In the genomic region with DNA sequence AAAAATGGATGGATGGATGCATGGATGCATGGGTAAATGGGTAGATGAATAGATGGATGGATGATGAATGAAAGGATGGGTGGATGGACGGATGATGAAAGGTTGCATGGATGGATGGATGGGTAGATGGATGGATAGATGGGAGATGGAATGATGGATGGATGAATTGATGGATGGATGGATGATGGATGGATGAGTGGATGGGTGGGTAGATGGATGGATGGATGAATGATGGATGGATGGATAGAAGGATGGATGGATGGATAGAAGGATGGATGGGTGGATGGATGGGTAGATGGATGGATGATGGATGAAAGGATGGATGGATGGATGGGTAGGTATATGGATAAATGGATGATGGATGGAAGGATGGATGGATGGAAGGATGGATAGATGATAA, we compare ENCODE assay signal across 1 cellular context.
TF ChIP-seq lines count a peak whose summit lies in the region.

No MANE protein-coding gene starts in this region.

TF ChIP-seq in HEK293, 187 proteins besides CTCF, POLR2A, EP300 and RAD21 (continued from another document and continues in another):
- TF ChIP-seq, protein P1, sequence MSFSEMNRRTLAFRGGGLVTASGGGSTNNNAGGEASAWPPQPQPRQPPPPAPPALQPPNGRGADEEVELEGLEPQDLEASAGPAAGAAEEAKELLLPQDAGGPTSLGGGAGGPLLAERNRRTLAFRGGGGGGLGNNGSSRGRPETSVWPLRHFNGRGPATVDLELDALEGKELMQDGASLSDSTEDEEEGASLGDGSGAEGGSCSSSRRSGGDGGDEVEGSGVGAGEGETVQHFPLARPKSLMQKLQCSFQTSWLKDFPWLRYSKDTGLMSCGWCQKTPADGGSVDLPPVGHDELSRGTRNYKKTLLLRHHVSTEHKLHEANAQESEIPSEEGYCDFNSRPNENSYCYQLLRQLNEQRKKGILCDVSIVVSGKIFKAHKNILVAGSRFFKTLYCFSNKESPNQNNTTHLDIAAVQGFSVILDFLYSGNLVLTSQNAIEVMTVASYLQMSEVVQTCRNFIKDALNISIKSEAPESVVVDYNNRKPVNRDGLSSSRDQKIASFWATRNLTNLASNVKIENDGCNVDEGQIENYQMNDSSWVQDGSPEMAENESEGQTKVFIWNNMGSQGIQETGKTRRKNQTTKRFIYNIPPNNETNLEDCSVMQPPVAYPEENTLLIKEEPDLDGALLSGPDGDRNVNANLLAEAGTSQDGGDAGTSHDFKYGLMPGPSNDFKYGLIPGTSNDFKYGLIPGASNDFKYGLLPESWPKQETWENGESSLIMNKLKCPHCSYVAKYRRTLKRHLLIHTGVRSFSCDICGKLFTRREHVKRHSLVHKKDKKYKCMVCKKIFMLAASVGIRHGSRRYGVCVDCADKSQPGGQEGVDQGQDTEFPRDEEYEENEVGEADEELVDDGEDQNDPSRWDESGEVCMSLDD (tag by site-specific recombination; IDR thresholded peaks at IDR 0.05): no peak
- TF ChIP-seq ZNF239 (tag by site-specific recombination; IDR thresholded peaks at IDR 0.05): 0 out of 2 replicates have a peak, but pooled peaks have one; percentile 8
- TF ChIP-seq BCL11A (tag by site-specific recombination; IDR thresholded peaks at IDR 0.05; ENCODE audit: low read depth): no peak
- TF ChIP-seq ZNF23 (tag by site-specific recombination; IDR thresholded peaks at IDR 0.05; ENCODE audit: borderline replicate concordance): 0 out of 2 replicates have a peak, but pooled peaks have one; percentile 60
- TF ChIP-seq ZNF529 (tag by site-specific recombination; IDR thresholded peaks at IDR 0.05; ENCODE audit: insufficient replicate concordance): no peak
- no peak for TF ChIP-seq ZNF610 (tag by site-specific recombination; IDR thresholded peaks at IDR 0.05; ENCODE audit: borderline replicate concordance)
- no peak for TF ChIP-seq ZNF223 (tag by site-specific recombination; IDR thresholded peaks at IDR 0.05)
- no peak for TF ChIP-seq ZNF664 (tag by site-specific recombination; IDR thresholded peaks at IDR 0.05)
- TF ChIP-seq ZNF362 (tag by site-specific recombination; IDR thresholded peaks at IDR 0.05): no peak
- peak; percentile 100 for TF ChIP-seq ZNF366 (tag by site-specific recombination; conservative IDR thresholded peaks at IDR 0.05)
- no peak for TF ChIP-seq SP3 (tag by site-specific recombination; IDR thresholded peaks at IDR 0.05)
- peak; percentile 62; the same call in 1 of the 2 replicates for TF ChIP-seq ZNF521 (tag by site-specific recombination; IDR thresholded peaks at IDR 0.05)
- TF ChIP-seq, protein P2, sequence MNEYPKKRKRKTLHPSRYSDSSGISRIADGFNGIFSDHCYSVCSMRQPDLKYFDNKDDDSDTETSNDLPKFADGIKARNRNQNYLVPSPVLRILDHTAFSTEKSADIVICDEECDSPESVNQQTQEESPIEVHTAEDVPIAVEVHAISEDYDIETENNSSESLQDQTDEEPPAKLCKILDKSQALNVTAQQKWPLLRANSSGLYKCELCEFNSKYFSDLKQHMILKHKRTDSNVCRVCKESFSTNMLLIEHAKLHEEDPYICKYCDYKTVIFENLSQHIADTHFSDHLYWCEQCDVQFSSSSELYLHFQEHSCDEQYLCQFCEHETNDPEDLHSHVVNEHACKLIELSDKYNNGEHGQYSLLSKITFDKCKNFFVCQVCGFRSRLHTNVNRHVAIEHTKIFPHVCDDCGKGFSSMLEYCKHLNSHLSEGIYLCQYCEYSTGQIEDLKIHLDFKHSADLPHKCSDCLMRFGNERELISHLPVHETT (tag by site-specific recombination; IDR thresholded peaks at IDR 0.05): no peak
- no peak for TF ChIP-seq ZNF292 (tag by site-specific recombination; IDR thresholded peaks at IDR 0.05; ENCODE audit: borderline replicate concordance, low read depth)
- TF ChIP-seq ZNF501 (tag by site-specific recombination; IDR thresholded peaks at IDR 0.05): no peak
- no peak for TF ChIP-seq ZNF146 (tag by site-specific recombination; IDR thresholded peaks at IDR 0.05)
- TF ChIP-seq ZNF202 (tag by site-specific recombination; IDR thresholded peaks at IDR 0.05; ENCODE audit: borderline replicate concordance): no peak; the same call in 1 of the 2 replicates
- no peak for TF ChIP-seq SETDB1 (IDR thresholded peaks at IDR 0.05; ENCODE audit: insufficient read length, low read length)
- peak; percentile 19; the same call in 1 of the 2 replicates for TF ChIP-seq ZNF837 (tag by site-specific recombination; IDR thresholded peaks at IDR 0.05)
- TF ChIP-seq, protein P3, sequence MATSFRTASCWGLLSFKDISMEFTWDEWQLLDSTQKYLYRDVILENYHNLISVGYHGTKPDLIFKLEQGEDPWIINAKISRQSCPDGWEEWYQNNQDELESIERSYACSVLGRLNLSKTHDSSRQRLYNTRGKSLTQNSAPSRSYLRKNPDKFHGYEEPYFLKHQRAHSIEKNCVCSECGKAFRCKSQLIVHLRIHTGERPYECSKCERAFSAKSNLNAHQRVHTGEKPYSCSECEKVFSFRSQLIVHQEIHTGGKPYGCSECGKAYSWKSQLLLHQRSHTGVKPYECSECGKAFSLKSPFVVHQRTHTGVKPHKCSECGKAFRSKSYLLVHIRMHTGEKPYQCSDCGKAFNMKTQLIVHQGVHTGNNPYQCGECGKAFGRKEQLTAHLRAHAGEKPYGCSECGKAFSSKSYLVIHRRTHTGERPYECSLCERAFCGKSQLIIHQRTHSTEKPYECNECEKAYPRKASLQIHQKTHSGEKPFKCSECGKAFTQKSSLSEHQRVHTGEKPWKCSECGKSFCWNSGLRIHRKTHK (tag by site-specific recombination; IDR thresholded peaks at IDR 0.05): no peak
- TF ChIP-seq ZNF677 (tag by site-specific recombination; IDR thresholded peaks at IDR 0.05): no peak
- no peak for TF ChIP-seq HOXC10 (CRISPR knock-in tag; IDR thresholded peaks at IDR 0.05)
- TF ChIP-seq ZNF777 (tag by site-specific recombination; IDR thresholded peaks at IDR 0.05; ENCODE audit: borderline replicate concordance): peak; percentile 71; the same call in 1 of the 2 replicates
- no peak for TF ChIP-seq ZSCAN30 (tag by site-specific recombination; IDR thresholded peaks at IDR 0.05)
- 0 out of 2 replicates have a peak, but pooled peaks have one; percentile 49 for TF ChIP-seq ZNF354C (tag by site-specific recombination; IDR thresholded peaks at IDR 0.05; ENCODE audit: borderline replicate concordance, low read depth)
- TF ChIP-seq ZNF596 (tag by site-specific recombination; IDR thresholded peaks at IDR 0.05): no peak
- no peak for TF ChIP-seq GLI4 (tag by site-specific recombination; IDR thresholded peaks at IDR 0.05)
- TF ChIP-seq ZFHX2 (tag by site-specific recombination; conservative IDR thresholded peaks at IDR 0.05): no peak
- TF ChIP-seq ZNF48 (tag by site-specific recombination; IDR thresholded peaks at IDR 0.05): no peak
- TF ChIP-seq SP7 (tag by site-specific recombination; IDR thresholded peaks at IDR 0.05): no peak
- TF ChIP-seq ZNF707 (tag by site-specific recombination; IDR thresholded peaks at IDR 0.05): peak; percentile 4; the same call in 1 of the 2 replicates
- no peak for TF ChIP-seq PATZ1 (tag by site-specific recombination; IDR thresholded peaks at IDR 0.05)
- no peak for TF ChIP-seq ZNF433 (tag by site-specific recombination; IDR thresholded peaks at IDR 0.05; ENCODE audit: low read depth)
- TF ChIP-seq SALL2 (tag by site-specific recombination; IDR thresholded peaks at IDR 0.05; ENCODE audit: borderline replicate concordance): 0 out of 2 replicates have a peak, but pooled peaks have one; percentile 26
- TF ChIP-seq ZNF2 (tag by site-specific recombination; IDR thresholded peaks at IDR 0.05): no peak
- no peak for TF ChIP-seq ZNF174 (tag by site-specific recombination; IDR thresholded peaks at IDR 0.05)
- TF ChIP-seq EGR2 (tag by site-specific recombination; IDR thresholded peaks at IDR 0.05; ENCODE audit: low read depth): no peak
- TF ChIP-seq YY2 (tag by site-specific recombination; IDR thresholded peaks at IDR 0.05): peak; percentile 69
- TF ChIP-seq ZNF670 (tag by site-specific recombination; IDR thresholded peaks at IDR 0.05; ENCODE audit: low read depth): no peak
- no peak for TF ChIP-seq ZNF24 (tag by site-specific recombination; IDR thresholded peaks at IDR 0.05)
- TF ChIP-seq, protein P4, sequence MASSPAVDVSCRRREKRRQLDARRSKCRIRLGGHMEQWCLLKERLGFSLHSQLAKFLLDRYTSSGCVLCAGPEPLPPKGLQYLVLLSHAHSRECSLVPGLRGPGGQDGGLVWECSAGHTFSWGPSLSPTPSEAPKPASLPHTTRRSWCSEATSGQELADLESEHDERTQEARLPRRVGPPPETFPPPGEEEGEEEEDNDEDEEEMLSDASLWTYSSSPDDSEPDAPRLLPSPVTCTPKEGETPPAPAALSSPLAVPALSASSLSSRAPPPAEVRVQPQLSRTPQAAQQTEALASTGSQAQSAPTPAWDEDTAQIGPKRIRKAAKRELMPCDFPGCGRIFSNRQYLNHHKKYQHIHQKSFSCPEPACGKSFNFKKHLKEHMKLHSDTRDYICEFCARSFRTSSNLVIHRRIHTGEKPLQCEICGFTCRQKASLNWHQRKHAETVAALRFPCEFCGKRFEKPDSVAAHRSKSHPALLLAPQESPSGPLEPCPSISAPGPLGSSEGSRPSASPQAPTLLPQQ (tag by site-specific recombination; IDR thresholded peaks at IDR 0.05): no peak
- no peak for TF ChIP-seq ZNF335 (tag by site-specific recombination; conservative IDR thresholded peaks at IDR 0.05)
- TF ChIP-seq, protein P5, sequence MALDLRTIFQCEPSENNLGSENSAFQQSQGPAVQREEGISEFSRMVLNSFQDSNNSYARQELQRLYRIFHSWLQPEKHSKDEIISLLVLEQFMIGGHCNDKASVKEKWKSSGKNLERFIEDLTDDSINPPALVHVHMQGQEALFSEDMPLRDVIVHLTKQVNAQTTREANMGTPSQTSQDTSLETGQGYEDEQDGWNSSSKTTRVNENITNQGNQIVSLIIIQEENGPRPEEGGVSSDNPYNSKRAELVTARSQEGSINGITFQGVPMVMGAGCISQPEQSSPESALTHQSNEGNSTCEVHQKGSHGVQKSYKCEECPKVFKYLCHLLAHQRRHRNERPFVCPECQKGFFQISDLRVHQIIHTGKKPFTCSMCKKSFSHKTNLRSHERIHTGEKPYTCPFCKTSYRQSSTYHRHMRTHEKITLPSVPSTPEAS (tag by site-specific recombination; IDR thresholded peaks at IDR 0.05): no peak; the same call in 1 of the 2 replicates
- no peak for TF ChIP-seq REPIN1 (tag by site-specific recombination; IDR thresholded peaks at IDR 0.05; ENCODE audit: low read depth)
- TF ChIP-seq ZNF274 (IDR thresholded peaks at IDR 0.05; ENCODE audit: low read length): no peak
- TF ChIP-seq ZNF274 (tag by site-specific recombination; IDR thresholded peaks at IDR 0.05; ENCODE audit: borderline replicate concordance): peak; percentile 54; the same call in 1 of the 2 replicates
- peak; percentile 92; the same call in 1 of the 2 replicates for TF ChIP-seq ZNF148 (tag by site-specific recombination; IDR thresholded peaks at IDR 0.05; ENCODE audit: borderline replicate concordance)
- no peak for TF ChIP-seq ZBTB7A (tag by site-specific recombination; IDR thresholded peaks at IDR 0.05; ENCODE audit: low read depth)
- TF ChIP-seq ZNF645 (tag by site-specific recombination; IDR thresholded peaks at IDR 0.05): peak; percentile 64
- TF ChIP-seq ZNF341 (tag by site-specific recombination; IDR thresholded peaks at IDR 0.05; ENCODE audit: low read depth): no peak
- TF ChIP-seq ZNF473 (tag by site-specific recombination; IDR thresholded peaks at IDR 0.05): peak; percentile 93
- TF ChIP-seq ZNF214 (tag by site-specific recombination; IDR thresholded peaks at IDR 0.05; ENCODE audit: borderline replicate concordance): no peak
- TF ChIP-seq OVOL3 (tag by site-specific recombination; IDR thresholded peaks at IDR 0.05): no peak
